ENCODE assay signal across 1 cellular context in the genomic region with DNA sequence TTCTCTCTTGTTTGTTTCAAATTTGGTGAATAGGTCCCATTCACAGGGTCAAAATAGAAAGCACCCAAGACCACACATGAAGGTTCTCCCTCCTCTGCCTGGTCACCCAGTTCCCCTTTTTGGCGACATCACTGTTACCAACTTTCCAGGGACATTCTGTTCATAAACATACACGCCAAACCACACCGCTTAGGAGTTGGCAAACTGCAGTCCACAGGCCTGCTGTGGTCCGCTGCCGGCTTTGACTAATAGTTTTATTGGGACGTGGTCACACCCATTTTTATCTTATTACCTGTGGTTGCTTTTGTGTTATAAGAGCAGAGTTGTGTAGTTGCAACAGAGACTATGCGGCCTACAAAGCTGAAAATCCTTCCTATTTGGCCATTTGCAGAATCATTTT.
TF ChIP-seq lines count a peak whose summit lies in the region.

No MANE protein-coding gene starts in this region.

TF ChIP-seq in GM12878, 131 proteins besides CTCF, POLR2A, EP300 and RAD21 (continued from another document):
- no peak for TF ChIP-seq SUPT20H (IDR thresholded peaks at IDR 0.05; ENCODE audit: borderline replicate concordance, control insufficient read depth, low read depth, low read length)
- TF ChIP-seq POLR2AphosphoS2 (IDR thresholded peaks at IDR 0.05; ENCODE audit: low read depth, low read length) = no peak
- TF ChIP-seq, protein P1, sequence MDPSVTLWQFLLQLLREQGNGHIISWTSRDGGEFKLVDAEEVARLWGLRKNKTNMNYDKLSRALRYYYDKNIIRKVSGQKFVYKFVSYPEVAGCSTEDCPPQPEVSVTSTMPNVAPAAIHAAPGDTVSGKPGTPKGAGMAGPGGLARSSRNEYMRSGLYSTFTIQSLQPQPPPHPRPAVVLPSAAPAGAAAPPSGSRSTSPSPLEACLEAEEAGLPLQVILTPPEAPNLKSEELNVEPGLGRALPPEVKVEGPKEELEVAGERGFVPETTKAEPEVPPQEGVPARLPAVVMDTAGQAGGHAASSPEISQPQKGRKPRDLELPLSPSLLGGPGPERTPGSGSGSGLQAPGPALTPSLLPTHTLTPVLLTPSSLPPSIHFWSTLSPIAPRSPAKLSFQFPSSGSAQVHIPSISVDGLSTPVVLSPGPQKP (IDR thresholded peaks at IDR 0.05; ENCODE audit: low read depth, low read length) = no peak
- TF ChIP-seq HCFC1 (IDR thresholded peaks at IDR 0.05; ENCODE audit: low read length) = no peak
- no peak for TF ChIP-seq SIX5 (IDR thresholded peaks at IDR 0.05; ENCODE audit: low read depth, low read length, severe bottlenecking)
- no peak for TF ChIP-seq RB1 (IDR thresholded peaks at IDR 0.05; ENCODE audit: borderline replicate concordance)
- TF ChIP-seq CHD4 (IDR thresholded peaks at IDR 0.05) = no peak
- no peak for TF ChIP-seq BMI1 (IDR thresholded peaks at IDR 0.05; ENCODE audit: borderline replicate concordance)
- TF ChIP-seq NFXL1 (IDR thresholded peaks at IDR 0.05; ENCODE audit: borderline replicate concordance) = no peak
- TF ChIP-seq TAF1 (IDR thresholded peaks at IDR 0.05; ENCODE audit: borderline replicate concordance, low read depth, low read length) = no peak
- TF ChIP-seq MXI1 (IDR thresholded peaks at IDR 0.05; ENCODE audit: low read depth, low read length) = no peak
- no peak for TF ChIP-seq RELA (IDR thresholded peaks at IDR 0.05; ENCODE audit: borderline replicate concordance, partially characterized antibody)
- TF ChIP-seq CEBPB (IDR thresholded peaks at IDR 0.05; ENCODE audit: borderline replicate concordance in 1 of 2, low read depth in 2 of 2, low read length in 2 of 2) = no peak
- no peak for TF ChIP-seq MYC (IDR thresholded peaks at IDR 0.05; ENCODE audit: insufficient read depth, insufficient read length, insufficient replicate concordance, low read length, severe bottlenecking)
- 0 out of 2 replicates have a peak, but pooled peaks have one; percentile 32 for TF ChIP-seq DPF2 (IDR thresholded peaks at IDR 0.05)
- no peak for TF ChIP-seq CHD2 (IDR thresholded peaks at IDR 0.05; ENCODE audit: borderline replicate concordance, low read depth, low read length)
- TF ChIP-seq, protein P2, sequence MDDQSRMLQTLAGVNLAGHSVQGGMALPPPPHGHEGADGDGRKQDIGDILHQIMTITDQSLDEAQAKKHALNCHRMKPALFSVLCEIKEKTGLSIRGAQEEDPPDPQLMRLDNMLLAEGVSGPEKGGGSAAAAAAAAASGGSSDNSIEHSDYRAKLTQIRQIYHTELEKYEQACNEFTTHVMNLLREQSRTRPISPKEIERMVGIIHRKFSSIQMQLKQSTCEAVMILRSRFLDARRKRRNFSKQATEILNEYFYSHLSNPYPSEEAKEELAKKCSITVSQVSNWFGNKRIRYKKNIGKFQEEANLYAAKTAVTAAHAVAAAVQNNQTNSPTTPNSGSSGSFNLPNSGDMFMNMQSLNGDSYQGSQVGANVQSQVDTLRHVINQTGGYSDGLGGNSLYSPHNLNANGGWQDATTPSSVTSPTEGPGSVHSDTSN (IDR thresholded peaks at IDR 0.05; ENCODE audit: insufficient replicate concordance, low read depth, low read length) = no peak
- TF ChIP-seq, protein P3, sequence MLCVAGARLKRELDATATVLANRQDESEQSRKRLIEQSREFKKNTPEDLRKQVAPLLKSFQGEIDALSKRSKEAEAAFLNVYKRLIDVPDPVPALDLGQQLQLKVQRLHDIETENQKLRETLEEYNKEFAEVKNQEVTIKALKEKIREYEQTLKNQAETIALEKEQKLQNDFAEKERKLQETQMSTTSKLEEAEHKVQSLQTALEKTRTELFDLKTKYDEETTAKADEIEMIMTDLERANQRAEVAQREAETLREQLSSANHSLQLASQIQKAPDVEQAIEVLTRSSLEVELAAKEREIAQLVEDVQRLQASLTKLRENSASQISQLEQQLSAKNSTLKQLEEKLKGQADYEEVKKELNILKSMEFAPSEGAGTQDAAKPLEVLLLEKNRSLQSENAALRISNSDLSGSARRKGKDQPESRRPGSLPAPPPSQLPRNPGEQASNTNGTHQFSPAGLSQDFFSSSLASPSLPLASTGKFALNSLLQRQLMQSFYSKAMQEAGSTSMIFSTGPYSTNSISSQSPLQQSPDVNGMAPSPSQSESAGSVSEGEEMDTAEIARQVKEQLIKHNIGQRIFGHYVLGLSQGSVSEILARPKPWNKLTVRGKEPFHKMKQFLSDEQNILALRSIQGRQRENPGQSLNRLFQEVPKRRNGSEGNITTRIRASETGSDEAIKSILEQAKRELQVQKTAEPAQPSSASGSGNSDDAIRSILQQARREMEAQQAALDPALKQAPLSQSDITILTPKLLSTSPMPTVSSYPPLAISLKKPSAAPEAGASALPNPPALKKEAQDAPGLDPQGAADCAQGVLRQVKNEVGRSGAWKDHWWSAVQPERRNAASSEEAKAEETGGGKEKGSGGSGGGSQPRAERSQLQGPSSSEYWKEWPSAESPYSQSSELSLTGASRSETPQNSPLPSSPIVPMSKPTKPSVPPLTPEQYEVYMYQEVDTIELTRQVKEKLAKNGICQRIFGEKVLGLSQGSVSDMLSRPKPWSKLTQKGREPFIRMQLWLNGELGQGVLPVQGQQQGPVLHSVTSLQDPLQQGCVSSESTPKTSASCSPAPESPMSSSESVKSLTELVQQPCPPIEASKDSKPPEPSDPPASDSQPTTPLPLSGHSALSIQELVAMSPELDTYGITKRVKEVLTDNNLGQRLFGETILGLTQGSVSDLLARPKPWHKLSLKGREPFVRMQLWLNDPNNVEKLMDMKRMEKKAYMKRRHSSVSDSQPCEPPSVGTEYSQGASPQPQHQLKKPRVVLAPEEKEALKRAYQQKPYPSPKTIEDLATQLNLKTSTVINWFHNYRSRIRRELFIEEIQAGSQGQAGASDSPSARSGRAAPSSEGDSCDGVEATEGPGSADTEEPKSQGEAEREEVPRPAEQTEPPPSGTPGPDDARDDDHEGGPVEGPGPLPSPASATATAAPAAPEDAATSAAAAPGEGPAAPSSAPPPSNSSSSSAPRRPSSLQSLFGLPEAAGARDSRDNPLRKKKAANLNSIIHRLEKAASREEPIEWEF (IDR thresholded peaks at IDR 0.05; ENCODE audit: insufficient replicate concordance, low read depth, low read length) = no peak
- TF ChIP-seq YBX1 (IDR thresholded peaks at IDR 0.05) = no peak
- TF ChIP-seq, protein P4, sequence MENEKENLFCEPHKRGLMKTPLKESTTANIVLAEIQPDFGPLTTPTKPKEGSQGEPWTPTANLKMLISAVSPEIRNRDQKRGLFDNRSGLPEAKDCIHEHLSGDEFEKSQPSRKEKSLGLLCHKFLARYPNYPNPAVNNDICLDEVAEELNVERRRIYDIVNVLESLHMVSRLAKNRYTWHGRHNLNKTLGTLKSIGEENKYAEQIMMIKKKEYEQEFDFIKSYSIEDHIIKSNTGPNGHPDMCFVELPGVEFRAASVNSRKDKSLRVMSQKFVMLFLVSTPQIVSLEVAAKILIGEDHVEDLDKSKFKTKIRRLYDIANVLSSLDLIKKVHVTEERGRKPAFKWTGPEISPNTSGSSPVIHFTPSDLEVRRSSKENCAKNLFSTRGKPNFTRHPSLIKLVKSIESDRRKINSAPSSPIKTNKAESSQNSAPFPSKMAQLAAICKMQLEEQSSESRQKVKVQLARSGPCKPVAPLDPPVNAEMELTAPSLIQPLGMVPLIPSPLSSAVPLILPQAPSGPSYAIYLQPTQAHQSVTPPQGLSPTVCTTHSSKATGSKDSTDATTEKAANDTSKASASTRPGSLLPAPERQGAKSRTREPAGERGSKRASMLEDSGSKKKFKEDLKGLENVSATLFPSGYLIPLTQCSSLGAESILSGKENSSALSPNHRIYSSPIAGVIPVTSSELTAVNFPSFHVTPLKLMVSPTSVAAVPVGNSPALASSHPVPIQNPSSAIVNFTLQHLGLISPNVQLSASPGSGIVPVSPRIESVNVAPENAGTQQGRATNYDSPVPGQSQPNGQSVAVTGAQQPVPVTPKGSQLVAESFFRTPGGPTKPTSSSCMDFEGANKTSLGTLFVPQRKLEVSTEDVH (IDR thresholded peaks at IDR 0.05; ENCODE audit: low read depth, partially characterized antibody) = no peak
- TF ChIP-seq IKZF2 (IDR thresholded peaks at IDR 0.05) = peak in 1 of 2 experiments; percentile 41; a peak in 1 of 4 replicates
- TF ChIP-seq RUNX3 (IDR thresholded peaks at IDR 0.05; ENCODE audit: low read length) = peak; percentile 7; the same call in 1 of the 2 replicates
- TF ChIP-seq, protein P5, sequence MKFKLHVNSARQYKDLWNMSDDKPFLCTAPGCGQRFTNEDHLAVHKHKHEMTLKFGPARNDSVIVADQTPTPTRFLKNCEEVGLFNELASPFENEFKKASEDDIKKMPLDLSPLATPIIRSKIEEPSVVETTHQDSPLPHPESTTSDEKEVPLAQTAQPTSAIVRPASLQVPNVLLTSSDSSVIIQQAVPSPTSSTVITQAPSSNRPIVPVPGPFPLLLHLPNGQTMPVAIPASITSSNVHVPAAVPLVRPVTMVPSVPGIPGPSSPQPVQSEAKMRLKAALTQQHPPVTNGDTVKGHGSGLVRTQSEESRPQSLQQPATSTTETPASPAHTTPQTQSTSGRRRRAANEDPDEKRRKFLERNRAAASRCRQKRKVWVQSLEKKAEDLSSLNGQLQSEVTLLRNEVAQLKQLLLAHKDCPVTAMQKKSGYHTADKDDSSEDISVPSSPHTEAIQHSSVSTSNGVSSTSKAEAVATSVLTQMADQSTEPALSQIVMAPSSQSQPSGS (IDR thresholded peaks at IDR 0.05; ENCODE audit: low read length) = no peak
- no peak for TF ChIP-seq RAD51 (IDR thresholded peaks at IDR 0.05)
- peak; percentile 94 for TF ChIP-seq SPI1 (IDR thresholded peaks at IDR 0.05; ENCODE audit: borderline replicate concordance, insufficient read depth, low read depth, low read length)
- peak; percentile 25; the same call in 1 of the 2 replicates for TF ChIP-seq PAX5 (IDR thresholded peaks at IDR 0.05; ENCODE audit: borderline replicate concordance, low read depth, low read length)
- TF ChIP-seq, protein P6, sequence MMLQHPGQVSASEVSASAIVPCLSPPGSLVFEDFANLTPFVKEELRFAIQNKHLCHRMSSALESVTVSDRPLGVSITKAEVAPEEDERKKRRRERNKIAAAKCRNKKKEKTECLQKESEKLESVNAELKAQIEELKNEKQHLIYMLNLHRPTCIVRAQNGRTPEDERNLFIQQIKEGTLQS (IDR thresholded peaks at IDR 0.05; ENCODE audit: borderline replicate concordance, extremely low read depth, low read depth, low read length) = no peak
- no peak for TF ChIP-seq FOXK2 (IDR thresholded peaks at IDR 0.05)
- TF ChIP-seq, protein P7, sequence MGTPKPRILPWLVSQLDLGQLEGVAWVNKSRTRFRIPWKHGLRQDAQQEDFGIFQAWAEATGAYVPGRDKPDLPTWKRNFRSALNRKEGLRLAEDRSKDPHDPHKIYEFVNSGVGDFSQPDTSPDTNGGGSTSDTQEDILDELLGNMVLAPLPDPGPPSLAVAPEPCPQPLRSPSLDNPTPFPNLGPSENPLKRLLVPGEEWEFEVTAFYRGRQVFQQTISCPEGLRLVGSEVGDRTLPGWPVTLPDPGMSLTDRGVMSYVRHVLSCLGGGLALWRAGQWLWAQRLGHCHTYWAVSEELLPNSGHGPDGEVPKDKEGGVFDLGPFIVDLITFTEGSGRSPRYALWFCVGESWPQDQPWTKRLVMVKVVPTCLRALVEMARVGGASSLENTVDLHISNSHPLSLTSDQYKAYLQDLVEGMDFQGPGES (IDR thresholded peaks at IDR 0.05) = no peak
- TF ChIP-seq, protein P8, sequence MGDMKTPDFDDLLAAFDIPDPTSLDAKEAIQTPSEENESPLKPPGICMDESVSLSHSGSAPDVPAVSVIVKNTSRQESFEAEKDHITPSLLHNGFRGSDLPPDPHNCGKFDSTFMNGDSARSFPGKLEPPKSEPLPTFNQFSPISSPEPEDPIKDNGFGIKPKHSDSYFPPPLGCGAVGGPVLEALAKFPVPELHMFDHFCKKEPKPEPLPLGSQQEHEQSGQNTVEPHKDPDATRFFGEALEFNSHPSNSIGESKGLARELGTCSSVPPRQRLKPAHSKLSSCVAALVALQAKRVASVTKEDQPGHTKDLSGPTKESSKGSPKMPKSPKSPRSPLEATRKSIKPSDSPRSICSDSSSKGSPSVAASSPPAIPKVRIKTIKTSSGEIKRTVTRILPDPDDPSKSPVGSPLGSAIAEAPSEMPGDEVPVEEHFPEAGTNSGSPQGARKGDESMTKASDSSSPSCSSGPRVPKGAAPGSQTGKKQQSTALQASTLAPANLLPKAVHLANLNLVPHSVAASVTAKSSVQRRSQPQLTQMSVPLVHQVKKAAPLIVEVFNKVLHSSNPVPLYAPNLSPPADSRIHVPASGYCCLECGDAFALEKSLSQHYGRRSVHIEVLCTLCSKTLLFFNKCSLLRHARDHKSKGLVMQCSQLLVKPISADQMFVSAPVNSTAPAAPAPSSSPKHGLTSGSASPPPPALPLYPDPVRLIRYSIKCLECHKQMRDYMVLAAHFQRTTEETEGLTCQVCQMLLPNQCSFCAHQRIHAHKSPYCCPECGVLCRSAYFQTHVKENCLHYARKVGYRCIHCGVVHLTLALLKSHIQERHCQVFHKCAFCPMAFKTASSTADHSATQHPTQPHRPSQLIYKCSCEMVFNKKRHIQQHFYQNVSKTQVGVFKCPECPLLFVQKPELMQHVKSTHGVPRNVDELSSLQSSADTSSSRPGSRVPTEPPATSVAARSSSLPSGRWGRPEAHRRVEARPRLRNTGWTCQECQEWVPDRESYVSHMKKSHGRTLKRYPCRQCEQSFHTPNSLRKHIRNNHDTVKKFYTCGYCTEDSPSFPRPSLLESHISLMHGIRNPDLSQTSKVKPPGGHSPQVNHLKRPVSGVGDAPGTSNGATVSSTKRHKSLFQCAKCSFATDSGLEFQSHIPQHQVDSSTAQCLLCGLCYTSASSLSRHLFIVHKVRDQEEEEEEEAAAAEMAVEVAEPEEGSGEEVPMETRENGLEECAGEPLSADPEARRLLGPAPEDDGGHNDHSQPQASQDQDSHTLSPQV (IDR thresholded peaks at IDR 0.05) = no peak
- TF ChIP-seq, protein P9, sequence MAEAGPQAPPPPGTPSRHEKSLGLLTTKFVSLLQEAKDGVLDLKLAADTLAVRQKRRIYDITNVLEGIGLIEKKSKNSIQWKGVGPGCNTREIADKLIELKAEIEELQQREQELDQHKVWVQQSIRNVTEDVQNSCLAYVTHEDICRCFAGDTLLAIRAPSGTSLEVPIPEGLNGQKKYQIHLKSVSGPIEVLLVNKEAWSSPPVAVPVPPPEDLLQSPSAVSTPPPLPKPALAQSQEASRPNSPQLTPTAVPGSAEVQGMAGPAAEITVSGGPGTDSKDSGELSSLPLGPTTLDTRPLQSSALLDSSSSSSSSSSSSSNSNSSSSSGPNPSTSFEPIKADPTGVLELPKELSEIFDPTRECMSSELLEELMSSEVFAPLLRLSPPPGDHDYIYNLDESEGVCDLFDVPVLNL (IDR thresholded peaks at IDR 0.05; ENCODE audit: low read depth, low read length) = no peak
- no peak for TF ChIP-seq KAT2A (conservative IDR thresholded peaks at IDR 0.05; ENCODE audit: control insufficient read depth, low read depth, low read length)
